Comparison of ENCODE assay signal across 20 cellular contexts in genomic region chr21:45592626-45593134, GRCh38. TPM values are rescaled to one million over a fixed set of nuclear protein-coding genes. Genes with fewer than 3 reads are reported as not detected.
A peak's percentile ranks its signal among the peaks of the same experiment; 100 is the strongest.
DNase-seq lines count a peak whose midpoint lies in the region; ATAC-seq, FAIRE-seq and TF ChIP-seq lines count a peak whose summit lies in the region.
"Had no signal": no experiment of that assay in that cellular context is flagged by ENCODE, and none has a peak within 500 bp of the region (broad histone marks: within the 10 kb centered on the region; RNA-seq: fewer than 3 reads in every experiment).

No MANE protein-coding gene starts in this region.

- H3K4me1 ChIP-seq in K562 (replicated peaks in 1 of 2; ENCODE audit: control insufficient read depth in 2 of 2, insufficient read depth in 2 of 2, low read length in 2 of 2), result peaks cover 23 to 51% of the 10 kb centered on the region in 2 experiments
- H3K4me1 ChIP-seq in spleen, result peaks cover 12 to 56% (median 28%) of the 10 kb centered on the region in 6 donors

- peaks cover 10% of the 10 kb centered on the region; the same call in 1 of the 2 replicates for H4K20me1 ChIP-seq in K562 (replicated peaks; ENCODE audit: control insufficient read depth, insufficient read depth, low read length)

- peaks cover 26% of the 10 kb centered on the region for H3K36me3 ChIP-seq in K562 (ENCODE audit: control insufficient read depth, insufficient read depth, low read length)
- no peaks in the 10 kb centered on the region for H3K36me3 ChIP-seq in spleen
- H3K36me3 ChIP-seq: uterus had no signal

- H3K9ac ChIP-seq in K562 (ENCODE audit: insufficient read depth in 1 of 2, low read depth in 2 of 2, low read length in 2 of 2), result no peak overlapping the region

- TF ChIP-seq POLR2A in K562 (conservative IDR thresholded peaks at IDR 0.05) (no peak), spleen (IDR thresholded peaks at IDR 0.05) (no peak)

- no peak overlapping the region for H3K4me2 ChIP-seq in K562 (ENCODE audit: insufficient read depth, low read length)

- in situ Hi-C loops in K562 (cut with MboI), result no loop called here

- intact Hi-C loops in K562 (cut with micrococcal nuclease), result loop anchor here (1.0 to 5.0 kb wide), 3 partner anchors 51 to 300 kb away; partner anchors contain the start of gene PCBP3
- intact Hi-C loops in spleen (cut with DNase I; ENCODE audit: low total_unique reads), result loop anchor here (5.0 kb wide), 1 partner anchor 50 kb away; the partner anchor contains the start of gene PCBP3

- H3K9me3 Mint-ChIP-seq in activated T-cell treated with anti-CD3 and anti-CD28 coated beads, Interleukin-2, amount 50 U/mL, for 4 hours, result no peaks in the 10 kb centered on the region

- no peak for FAIRE-seq in K562 (lab: Jason Lieb, UNC)
- FAIRE-seq: D721Med had no signal

- H3K4me3 ChIP-seq in K562 (no peak overlapping the region), spleen (no peak overlapping the region)
- H3K4me3 ChIP-seq: skin epidermis, uterus had no signal

- WGBS in K562 (ENCODE audit: insufficient coverage, low coverage, missing lambda C conversion rate), result 51% methylated on average over 14 of the region's 14 CpGs
- 78 to 88% (median 80%) methylated on average over 14 of the region's 14 CpGs for WGBS in spleen, 5 donors

- H3K9me1 ChIP-seq in K562 (ENCODE audit: control insufficient read depth, insufficient read depth, low read length), result peaks cover 12% of the 10 kb centered on the region

- CTCF ChIA-PET in K562 (lab: Yijun Ruan, JAX; ENCODE audit: low intra/inter-chr PET ratio), result no interaction called here

- peaks cover 37% of the 10 kb centered on the region for H3K79me2 ChIP-seq in K562 (ENCODE audit: control insufficient read depth, insufficient read depth, low read length)

- H3K9me3 ChIP-seq in K562 (replicated peaks; ENCODE audit: control insufficient read depth, insufficient read depth, low read depth, low read length) (no peaks in the 10 kb centered on the region), spleen (peaks cover 0 to 14% (median 5%) of the 10 kb centered on the region in 8 donors)
- H3K9me3 ChIP-seq: uterus had no signal

- no peaks in the 10 kb centered on the region for H3K36me3 Mint-ChIP-seq in activated T-cell treated with anti-CD3 and anti-CD28 coated beads, Interleukin-2, amount 50 U/mL, for 4 hours (ENCODE audit: insufficient read depth)

- H3K27ac ChIP-seq in K562 (ENCODE audit: extremely low read depth, low read depth, low read length) (peak overlapping the region; percentile 61; the same call in 2 of the 3 replicates), spleen (peak overlapping the region in 7 of 8 donors; percentile 8 to 80 (median 51))
- H3K27ac ChIP-seq: C4-2B, uterus had no signal

- no TSS peak for BruUV-seq in K562 (replicated peaks; lab: Mats Ljungman, UMichigan)

- DNase-seq in activated T-cell treated with anti-CD3 and anti-CD28 coated beads, Interleukin-2, amount 50 U/mL, for 4 hours, result no peak
- DNase-seq in activated T-cell treated with anti-CD3 and anti-CD28 coated beads for 4 hours (no peak), K562 (ENCODE audit: extremely low read depth in 1 of 4, low spot score in 3 of 4) (no peak), spleen (peak; percentile 48), inferior parietal cortex (ENCODE audit: extremely low spot score) (no peak)
- DNase-seq: HCEC 1CT, IMR-90, NCI-H1105 treated with DMSO at 0.1 percent for 48 hours, NCI-H2081, NCI-H345, NCI-H774, PC-3, SHP77 treated with DMSO at 0.1 percent for 48 hours, uterus had no signal

- peaks cover 13% of the 10 kb centered on the region for H3K27me3 Mint-ChIP-seq in activated T-cell treated with anti-CD3 and anti-CD28 coated beads, Interleukin-2, amount 50 U/mL, for 4 hours (ENCODE audit: low read depth)

- peaks cover 17% of the 10 kb centered on the region for H3K4me1 Mint-ChIP-seq in activated T-cell treated with anti-CD3 and anti-CD28 coated beads, Interleukin-2, amount 50 U/mL, for 4 hours (ENCODE audit: low read depth)

- TF ChIP-seq CTCF in K562 (IDR thresholded peaks at IDR 0.05 in 2 of 3, conservative IDR thresholded peaks at IDR 0.05 in 1 of 3; ENCODE audit: insufficient read depth in 2 of 3, low read depth in 1 of 3, low read length in 3 of 3), result no peak
- no peak for TF ChIP-seq CTCF in spleen (IDR thresholded peaks at IDR 0.05 in 8 of 11, conservative IDR thresholded peaks at IDR 0.05 in 3 of 11)

- TF ChIP-seq RAD21 in K562 (CRISPR knock-in tag; conservative IDR thresholded peaks at IDR 0.05 in 1 of 2, IDR thresholded peaks at IDR 0.05 in 1 of 2), result no peak

- H2AFZ ChIP-seq in K562 (ENCODE audit: low read depth, low read length), result no peak overlapping the region

- TF ChIP-seq EP300 in K562 (IDR thresholded peaks at IDR 0.05; ENCODE audit: low read length), result no peak

- POLR2A ChIA-PET in K562 (lab: Yijun Ruan, JAX), result interaction anchor here (0.7 to 1.1 kb wide), 4 partner anchors 8 to 52 kb away, joined by 3 to 6 read pairs (median 4); no protein-coding TSS in a partner anchor

- H3K4me3 Mint-ChIP-seq in activated T-cell treated with anti-CD3 and anti-CD28 coated beads, Interleukin-2, amount 50 U/mL, for 4 hours, result peak overlapping the region; percentile 12

- ATAC-seq in activated T-cell treated with anti-CD3 and anti-CD28 coated beads, Interleukin-2, amount 50 U/mL, for 4 hours, result no peak
- ATAC-seq in GM18520 (IDR thresholded peaks at IDR 0.05; ENCODE audit: unreplicated experiment), result peak; percentile 4
- no peak for ATAC-seq in K562
- ATAC-seq in HG03095 (IDR thresholded peaks at IDR 0.05; ENCODE audit: unreplicated experiment), result no peak
- ATAC-seq in HG03196 (IDR thresholded peaks at IDR 0.05; ENCODE audit: unreplicated experiment), result no peak
- ATAC-seq: PC-3 had no signal

- peaks cover 0 to 4% of the 10 kb centered on the region in 2 experiments; a peak in 2 of 5 replicates for H3K27me3 ChIP-seq in K562 (ENCODE audit: control insufficient read depth in 2 of 2, insufficient read depth in 2 of 2, low read length in 2 of 2)
- peaks cover 0 to 45% (median 5%) of the 10 kb centered on the region in 7 donors for H3K27me3 ChIP-seq in spleen (replicated peaks in 1 of 7)
- H3K27me3 ChIP-seq: uterus had no signal

TF ChIP-seq in K562, 482 proteins besides CTCF, POLR2A, EP300 and RAD21 (continues in another document):
- TF ChIP-seq GABPA (tag; conservative IDR thresholded peaks at IDR 0.05; ENCODE audit: low read depth) (no peak), MXI1 (IDR thresholded peaks at IDR 0.05; ENCODE audit: low read depth, low read length) (peak; percentile 65; the same call in 1 of the 2 replicates), BACH1 (tag; IDR thresholded peaks at IDR 0.05) (0 out of 2 replicates have a peak, but pooled peaks have one; percentile 25)

RNA-seq across cellular contexts. Expression of gene SLC19A1, which starts 50.4 kb away (rescaled TPM):
- total RNA-seq in activated T-cell treated with anti-CD3 and anti-CD28 coated beads, Interleukin-2, amount 50 U/mL, for 4 hours, result 10 to 100 TPM; 69.0 to 94.9 (median 77.7) TPM
- 43.8 and 108 TPM in 2 replicates for total RNA-seq in K562 (2011; cell fraction: chromatin; rRNA removed; ENCODE audit: low replicate concordance)
- total RNA-seq in K562 (2011; cell fraction: nucleolus; rRNA removed), result 90.5 and 93.4 TPM in 2 replicates
- total RNA-seq in K562 (2011; cell fraction: nucleoplasm; rRNA removed), result 52.4 and 63.7 TPM in 2 replicates
- total RNA-seq in K562 (2014; rRNA removed) (34.7 and 41.3 TPM in 2 replicates), K562 (2014; rRNA removed; fragmentation: Illumina TruSeq; extraction: Trizol) (8.0 and 8.7 TPM in 2 replicates), K562 (2015; rRNA removed; fragmentation: Illumina TruSeq; extraction: Trizol) (18.8 and 21.4 TPM in 2 replicates), K562 (2021) (88.7 and 91.3 TPM in 2 replicates), spleen (10 to 100 TPM; 21.6 to 52.8 (median 35.0) TPM)
- polyA plus RNA-seq in K562 (2011; rRNA removed) (11.5 and 24.6 TPM in 2 replicates), K562 (2014; fragmentation: Illumina TruSeq; extraction: Trizol) (12.0 and 24.5 TPM in 2 replicates), K562 (2014; fragmentation: Nextera tagmentation; extraction: Ambion mirVana) (1 to 10 TPM in 1 of 2 experiments, under 1 TPM in 1; 0.65 to 2.3 TPM), K562 (2014; rRNA removed) (36.6 and 50.8 TPM in 2 replicates), spleen (10 to 100 TPM in 2 of 3 donors, 1 to 10 TPM in 1; 7.5 to 17.6 (median 13.3) TPM)
- polyA plus RNA-seq in K562 (2011; cell fraction: cytosol; rRNA removed), result 20.4 and 78.6 TPM in 2 replicates
- 49.9 and 126 TPM in 2 replicates for polyA plus RNA-seq in K562 (2011; cell fraction: nucleus; rRNA removed)
- 20.5 and 34.6 TPM in 2 replicates for polyA plus RNA-seq in K562 (2012)
- 11.9 and 16.0 TPM in 2 replicates for polyA minus RNA-seq in K562 (2011; rRNA and poly(A)+ RNA removed)
- polyA minus RNA-seq in K562 (2011; cell fraction: cytosol; rRNA and poly(A)+ RNA removed), result 41.4 and 45.6 TPM in 2 replicates
- polyA minus RNA-seq in K562 (2011; cell fraction: nucleus; rRNA and poly(A)+ RNA removed), result 23.3 TPM in 2 replicates

RNA-seq across cellular contexts. Expression of gene PCBP3, which starts 50.8 kb away (rescaled TPM):
- total RNA-seq in activated T-cell treated with anti-CD3 and anti-CD28 coated beads, Interleukin-2, amount 50 U/mL, for 4 hours, result 1 to 10 TPM; 2.7 to 5.7 (median 4.8) TPM
- total RNA-seq in K562 (2011; cell fraction: chromatin; rRNA removed; ENCODE audit: low replicate concordance), result 2.7 and 3.7 TPM in 2 replicates
- 1.2 and 1.6 TPM in 2 replicates for total RNA-seq in K562 (2011; cell fraction: nucleolus; rRNA removed)
- 0.95 and 3.4 TPM in 2 replicates for total RNA-seq in K562 (2011; cell fraction: nucleoplasm; rRNA removed)
- total RNA-seq in K562 (2014; rRNA removed) (0.18 TPM in 1 of 2 replicates, not detected in the other), K562 (2014; rRNA removed; fragmentation: Illumina TruSeq; extraction: Trizol) (not detected in 2 replicates), K562 (2015; rRNA removed; fragmentation: Illumina TruSeq; extraction: Trizol) (0.15 TPM in 1 of 2 replicates, not detected in the other), K562 (2021) (0.34 TPM in 1 of 2 replicates, not detected in the other), spleen (10 to 100 TPM in 6 of 7 donors, 1 to 10 TPM in 1; 5.8 to 31.6 (median 18.4) TPM)
- polyA plus RNA-seq in K562 (2011; rRNA removed) (not detected in 2 replicates), K562 (2014; fragmentation: Illumina TruSeq; extraction: Trizol) (not detected in 2 replicates), K562 (2014; fragmentation: Nextera tagmentation; extraction: Ambion mirVana) (not detected), K562 (2014; rRNA removed) (2.0 TPM in 1 of 2 replicates, not detected in the other), spleen (10 to 100 TPM in 2 of 3 donors, 1 to 10 TPM in 1; 4.2 to 16.4 (median 10.5) TPM)
- polyA plus RNA-seq in K562 (2011; cell fraction: cytosol; rRNA removed), result 0.10 and 0.27 TPM in 2 replicates
- 0.58 and 0.59 TPM in 2 replicates for polyA plus RNA-seq in K562 (2011; cell fraction: nucleus; rRNA removed)
- polyA plus RNA-seq in K562 (2012), result 0.24 TPM in 1 of 2 replicates, not detected in the other
- polyA minus RNA-seq in K562 (2011; rRNA and poly(A)+ RNA removed), result 0.53 TPM in 1 of 2 replicates, not detected in the other
- polyA minus RNA-seq in K562 (2011; cell fraction: cytosol; rRNA and poly(A)+ RNA removed), result not detected in 2 replicates
- polyA minus RNA-seq in K562 (2011; cell fraction: nucleus; rRNA and poly(A)+ RNA removed), result 0.54 and 1.1 TPM in 2 replicates
